ENCODE assay signal across 1 cellular context in the genomic region with DNA sequence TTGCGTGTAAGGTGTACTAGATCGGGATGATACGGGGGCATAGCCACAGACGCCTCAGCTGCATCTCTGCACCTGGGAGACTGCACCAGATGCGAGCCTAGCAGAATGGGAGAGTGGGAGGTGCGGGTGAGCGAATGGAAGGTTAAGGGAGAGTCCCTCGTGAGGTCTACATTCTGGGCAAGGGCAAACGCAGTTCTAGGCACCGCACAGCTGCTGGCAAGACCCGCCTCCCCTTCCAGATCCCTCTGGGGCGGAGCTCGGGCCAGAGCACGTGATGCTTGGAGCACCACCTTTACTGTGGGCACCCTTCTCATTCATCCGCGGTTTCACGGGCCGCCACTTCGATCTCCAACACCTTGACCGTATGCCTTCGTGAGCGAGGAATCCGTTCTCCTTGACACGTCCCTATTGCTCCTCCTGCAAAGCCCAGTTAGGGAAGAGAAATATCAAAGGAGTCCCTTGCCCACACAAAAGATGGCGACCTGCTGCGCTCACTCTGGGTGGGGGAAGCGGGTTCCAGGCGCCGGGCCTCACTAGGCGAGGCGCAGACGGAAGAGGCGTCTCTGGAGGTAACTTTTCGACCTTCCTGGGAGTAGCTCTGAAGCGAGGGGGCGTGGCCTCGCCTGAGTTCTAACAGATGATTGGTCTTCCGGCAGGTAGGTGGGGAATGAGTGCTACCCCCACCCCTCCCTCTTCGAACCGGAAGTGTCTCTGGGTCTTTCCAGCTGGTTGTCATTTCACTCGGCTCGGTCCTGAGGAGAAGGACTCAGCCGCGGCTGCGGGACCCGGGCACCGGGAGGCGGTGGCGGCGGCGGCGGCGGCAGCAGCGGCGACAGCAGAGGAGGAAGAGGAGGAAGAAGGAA.
TF ChIP-seq lines count a peak whose summit lies in the region.

A gene (plus strand): TSS at position 740 of the 863 bp plus-strand sequence. CDS start 1,385 bp downstream, outside the sequence.

TF ChIP-seq in K562, 482 proteins besides CTCF, POLR2A, EP300 and RAD21 (continued from another document and continues in another):
- TF ChIP-seq, protein P1, sequence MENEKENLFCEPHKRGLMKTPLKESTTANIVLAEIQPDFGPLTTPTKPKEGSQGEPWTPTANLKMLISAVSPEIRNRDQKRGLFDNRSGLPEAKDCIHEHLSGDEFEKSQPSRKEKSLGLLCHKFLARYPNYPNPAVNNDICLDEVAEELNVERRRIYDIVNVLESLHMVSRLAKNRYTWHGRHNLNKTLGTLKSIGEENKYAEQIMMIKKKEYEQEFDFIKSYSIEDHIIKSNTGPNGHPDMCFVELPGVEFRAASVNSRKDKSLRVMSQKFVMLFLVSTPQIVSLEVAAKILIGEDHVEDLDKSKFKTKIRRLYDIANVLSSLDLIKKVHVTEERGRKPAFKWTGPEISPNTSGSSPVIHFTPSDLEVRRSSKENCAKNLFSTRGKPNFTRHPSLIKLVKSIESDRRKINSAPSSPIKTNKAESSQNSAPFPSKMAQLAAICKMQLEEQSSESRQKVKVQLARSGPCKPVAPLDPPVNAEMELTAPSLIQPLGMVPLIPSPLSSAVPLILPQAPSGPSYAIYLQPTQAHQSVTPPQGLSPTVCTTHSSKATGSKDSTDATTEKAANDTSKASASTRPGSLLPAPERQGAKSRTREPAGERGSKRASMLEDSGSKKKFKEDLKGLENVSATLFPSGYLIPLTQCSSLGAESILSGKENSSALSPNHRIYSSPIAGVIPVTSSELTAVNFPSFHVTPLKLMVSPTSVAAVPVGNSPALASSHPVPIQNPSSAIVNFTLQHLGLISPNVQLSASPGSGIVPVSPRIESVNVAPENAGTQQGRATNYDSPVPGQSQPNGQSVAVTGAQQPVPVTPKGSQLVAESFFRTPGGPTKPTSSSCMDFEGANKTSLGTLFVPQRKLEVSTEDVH (IDR thresholded peaks at IDR 0.05; ENCODE audit: low read depth, partially characterized antibody) = peak; percentile 18
- TF ChIP-seq SMAD1 (IDR thresholded peaks at IDR 0.05; ENCODE audit: low read depth, low read length, partially characterized antibody) = no peak
- TF ChIP-seq, protein P2, sequence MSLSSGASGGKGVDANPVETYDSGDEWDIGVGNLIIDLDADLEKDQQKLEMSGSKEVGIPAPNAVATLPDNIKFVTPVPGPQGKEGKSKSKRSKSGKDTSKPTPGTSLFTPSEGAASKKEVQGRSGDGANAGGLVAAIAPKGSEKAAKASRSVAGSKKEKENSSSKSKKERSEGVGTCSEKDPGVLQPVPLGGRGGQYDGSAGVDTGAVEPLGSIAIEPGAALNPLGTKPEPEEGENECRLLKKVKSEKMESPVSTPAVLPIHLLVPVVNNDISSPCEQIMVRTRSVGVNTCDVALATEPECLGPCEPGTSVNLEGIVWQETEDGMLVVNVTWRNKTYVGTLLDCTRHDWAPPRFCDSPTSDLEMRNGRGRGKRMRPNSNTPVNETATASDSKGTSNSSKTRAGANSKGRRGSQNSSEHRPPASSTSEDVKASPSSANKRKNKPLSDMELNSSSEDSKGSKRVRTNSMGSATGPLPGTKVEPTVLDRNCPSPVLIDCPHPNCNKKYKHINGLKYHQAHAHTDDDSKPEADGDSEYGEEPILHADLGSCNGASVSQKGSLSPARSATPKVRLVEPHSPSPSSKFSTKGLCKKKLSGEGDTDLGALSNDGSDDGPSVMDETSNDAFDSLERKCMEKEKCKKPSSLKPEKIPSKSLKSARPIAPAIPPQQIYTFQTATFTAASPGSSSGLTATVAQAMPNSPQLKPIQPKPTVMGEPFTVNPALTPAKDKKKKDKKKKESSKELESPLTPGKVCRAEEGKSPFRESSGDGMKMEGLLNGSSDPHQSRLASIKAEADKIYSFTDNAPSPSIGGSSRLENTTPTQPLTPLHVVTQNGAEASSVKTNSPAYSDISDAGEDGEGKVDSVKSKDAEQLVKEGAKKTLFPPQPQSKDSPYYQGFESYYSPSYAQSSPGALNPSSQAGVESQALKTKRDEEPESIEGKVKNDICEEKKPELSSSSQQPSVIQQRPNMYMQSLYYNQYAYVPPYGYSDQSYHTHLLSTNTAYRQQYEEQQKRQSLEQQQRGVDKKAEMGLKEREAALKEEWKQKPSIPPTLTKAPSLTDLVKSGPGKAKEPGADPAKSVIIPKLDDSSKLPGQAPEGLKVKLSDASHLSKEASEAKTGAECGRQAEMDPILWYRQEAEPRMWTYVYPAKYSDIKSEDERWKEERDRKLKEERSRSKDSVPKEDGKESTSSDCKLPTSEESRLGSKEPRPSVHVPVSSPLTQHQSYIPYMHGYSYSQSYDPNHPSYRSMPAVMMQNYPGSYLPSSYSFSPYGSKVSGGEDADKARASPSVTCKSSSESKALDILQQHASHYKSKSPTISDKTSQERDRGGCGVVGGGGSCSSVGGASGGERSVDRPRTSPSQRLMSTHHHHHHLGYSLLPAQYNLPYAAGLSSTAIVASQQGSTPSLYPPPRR (CRISPR knock-in tag; IDR thresholded peaks at IDR 0.05; ENCODE audit: borderline replicate concordance) = no peak
- TF ChIP-seq HMGN3 (IDR thresholded peaks at IDR 0.05; ENCODE audit: borderline replicate concordance, extremely low read depth, insufficient read length, low read depth, low read length) = no peak
- no peak for TF ChIP-seq ZNF444 (CRISPR knock-in tag; IDR thresholded peaks at IDR 0.05)
- no peak for TF ChIP-seq PRMT5 (CRISPR knock-in tag; IDR thresholded peaks at IDR 0.05)
- peak; percentile 98 for TF ChIP-seq EP400 (IDR thresholded peaks at IDR 0.05)
- no peak for TF ChIP-seq PRPF4 (IDR thresholded peaks at IDR 0.05; ENCODE audit: insufficient read depth, low read depth, low read length, poor library complexity, severe bottlenecking)
- no peak for TF ChIP-seq ZC3H8 (IDR thresholded peaks at IDR 0.05)
- peak; percentile 76; the same call in 1 of the 2 replicates for TF ChIP-seq NCOA1 (IDR thresholded peaks at IDR 0.05; ENCODE audit: low read depth)
- peak; percentile 99 for TF ChIP-seq POLR2G (IDR thresholded peaks at IDR 0.05; ENCODE audit: low read depth, low read length)
- TF ChIP-seq, protein P3, sequence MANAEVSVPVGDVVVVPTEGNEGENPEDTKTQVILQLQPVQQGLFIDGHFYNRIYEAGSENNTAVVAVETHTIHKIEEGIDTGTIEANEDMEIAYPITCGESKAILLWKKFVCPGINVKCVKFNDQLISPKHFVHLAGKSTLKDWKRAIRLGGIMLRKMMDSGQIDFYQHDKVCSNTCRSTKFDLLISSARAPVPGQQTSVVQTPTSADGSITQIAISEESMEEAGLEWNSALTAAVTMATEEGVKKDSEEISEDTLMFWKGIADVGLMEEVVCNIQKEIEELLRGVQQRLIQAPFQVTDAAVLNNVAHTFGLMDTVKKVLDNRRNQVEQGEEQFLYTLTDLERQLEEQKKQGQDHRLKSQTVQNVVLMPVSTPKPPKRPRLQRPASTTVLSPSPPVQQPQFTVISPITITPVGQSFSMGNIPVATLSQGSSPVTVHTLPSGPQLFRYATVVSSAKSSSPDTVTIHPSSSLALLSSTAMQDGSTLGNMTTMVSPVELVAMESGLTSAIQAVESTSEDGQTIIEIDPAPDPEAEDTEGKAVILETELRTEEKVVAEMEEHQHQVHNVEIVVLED (CRISPR knock-in tag; IDR thresholded peaks at IDR 0.05) = no peak
- TF ChIP-seq ZNF239 (CRISPR knock-in tag; IDR thresholded peaks at IDR 0.05) = no peak
- no peak for TF ChIP-seq TCF7L2 (IDR thresholded peaks at IDR 0.05; ENCODE audit: low read depth, low read length)
- TF ChIP-seq KAT2B (IDR thresholded peaks at IDR 0.05; ENCODE audit: low read depth, low read length) = no peak
- TF ChIP-seq TEAD2 (tag; IDR thresholded peaks at IDR 0.05) = no peak
- TF ChIP-seq KAT7 (CRISPR knock-in tag; IDR thresholded peaks at IDR 0.05; ENCODE audit: borderline replicate concordance) = no peak
- TF ChIP-seq, protein P4, sequence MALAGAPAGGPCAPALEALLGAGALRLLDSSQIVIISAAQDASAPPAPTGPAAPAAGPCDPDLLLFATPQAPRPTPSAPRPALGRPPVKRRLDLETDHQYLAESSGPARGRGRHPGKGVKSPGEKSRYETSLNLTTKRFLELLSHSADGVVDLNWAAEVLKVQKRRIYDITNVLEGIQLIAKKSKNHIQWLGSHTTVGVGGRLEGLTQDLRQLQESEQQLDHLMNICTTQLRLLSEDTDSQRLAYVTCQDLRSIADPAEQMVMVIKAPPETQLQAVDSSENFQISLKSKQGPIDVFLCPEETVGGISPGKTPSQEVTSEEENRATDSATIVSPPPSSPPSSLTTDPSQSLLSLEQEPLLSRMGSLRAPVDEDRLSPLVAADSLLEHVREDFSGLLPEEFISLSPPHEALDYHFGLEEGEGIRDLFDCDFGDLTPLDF (CRISPR knock-in tag; IDR thresholded peaks at IDR 0.05) = no peak
- TF ChIP-seq MTA2 (IDR thresholded peaks at IDR 0.05; ENCODE audit: low read depth) = no peak
- no peak for TF ChIP-seq CHD1 (IDR thresholded peaks at IDR 0.05; ENCODE audit: low read length)
- TF ChIP-seq, protein P5, sequence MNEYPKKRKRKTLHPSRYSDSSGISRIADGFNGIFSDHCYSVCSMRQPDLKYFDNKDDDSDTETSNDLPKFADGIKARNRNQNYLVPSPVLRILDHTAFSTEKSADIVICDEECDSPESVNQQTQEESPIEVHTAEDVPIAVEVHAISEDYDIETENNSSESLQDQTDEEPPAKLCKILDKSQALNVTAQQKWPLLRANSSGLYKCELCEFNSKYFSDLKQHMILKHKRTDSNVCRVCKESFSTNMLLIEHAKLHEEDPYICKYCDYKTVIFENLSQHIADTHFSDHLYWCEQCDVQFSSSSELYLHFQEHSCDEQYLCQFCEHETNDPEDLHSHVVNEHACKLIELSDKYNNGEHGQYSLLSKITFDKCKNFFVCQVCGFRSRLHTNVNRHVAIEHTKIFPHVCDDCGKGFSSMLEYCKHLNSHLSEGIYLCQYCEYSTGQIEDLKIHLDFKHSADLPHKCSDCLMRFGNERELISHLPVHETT (CRISPR knock-in tag; conservative IDR thresholded peaks at IDR 0.05 in 1 of 2, IDR thresholded peaks at IDR 0.05 in 1 of 2) = peak in 1 of 2 experiments; percentile 76; a peak in 2 of 4 replicates
- no peak for TF ChIP-seq ZNF445 (CRISPR knock-in tag; IDR thresholded peaks at IDR 0.05; ENCODE audit: low read depth)
- TF ChIP-seq TAL1 (IDR thresholded peaks at IDR 0.05) = no peak
- TF ChIP-seq ZNF586 (CRISPR knock-in tag; conservative IDR thresholded peaks at IDR 0.05) = no peak
- TF ChIP-seq, protein P6, sequence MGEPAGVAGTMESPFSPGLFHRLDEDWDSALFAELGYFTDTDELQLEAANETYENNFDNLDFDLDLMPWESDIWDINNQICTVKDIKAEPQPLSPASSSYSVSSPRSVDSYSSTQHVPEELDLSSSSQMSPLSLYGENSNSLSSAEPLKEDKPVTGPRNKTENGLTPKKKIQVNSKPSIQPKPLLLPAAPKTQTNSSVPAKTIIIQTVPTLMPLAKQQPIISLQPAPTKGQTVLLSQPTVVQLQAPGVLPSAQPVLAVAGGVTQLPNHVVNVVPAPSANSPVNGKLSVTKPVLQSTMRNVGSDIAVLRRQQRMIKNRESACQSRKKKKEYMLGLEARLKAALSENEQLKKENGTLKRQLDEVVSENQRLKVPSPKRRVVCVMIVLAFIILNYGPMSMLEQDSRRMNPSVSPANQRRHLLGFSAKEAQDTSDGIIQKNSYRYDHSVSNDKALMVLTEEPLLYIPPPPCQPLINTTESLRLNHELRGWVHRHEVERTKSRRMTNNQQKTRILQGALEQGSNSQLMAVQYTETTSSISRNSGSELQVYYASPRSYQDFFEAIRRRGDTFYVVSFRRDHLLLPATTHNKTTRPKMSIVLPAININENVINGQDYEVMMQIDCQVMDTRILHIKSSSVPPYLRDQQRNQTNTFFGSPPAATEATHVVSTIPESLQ (CRISPR knock-in tag; IDR thresholded peaks at IDR 0.05) = 0 out of 2 replicates have a peak, but pooled peaks have one; percentile 56
- TF ChIP-seq ZNF274 (IDR thresholded peaks at IDR 0.05; ENCODE audit: borderline replicate concordance, low read depth, low read length) = no peak
- TF ChIP-seq ILF3 (IDR thresholded peaks at IDR 0.05; ENCODE audit: borderline replicate concordance) = no peak
- TF ChIP-seq HIVEP1 (CRISPR knock-in tag; IDR thresholded peaks at IDR 0.05) = no peak
- TF ChIP-seq PHF21A (IDR thresholded peaks at IDR 0.05; ENCODE audit: borderline replicate concordance, low read depth) = no peak
- TF ChIP-seq NRF1 (conservative IDR thresholded peaks at IDR 0.05 in 1 of 2, IDR thresholded peaks at IDR 0.05 in 1 of 2) = peak; percentile 77 to 81
- peak; percentile 100 for TF ChIP-seq SP1 (CRISPR knock-in tag; IDR thresholded peaks at IDR 0.05)
- TF ChIP-seq COPS2 (conservative IDR thresholded peaks at IDR 0.05) = no peak
- no peak for TF ChIP-seq MECOM (CRISPR knock-in tag; IDR thresholded peaks at IDR 0.05)
- peak; percentile 93 for TF ChIP-seq POLR2B (IDR thresholded peaks at IDR 0.05; ENCODE audit: low read depth, partially characterized antibody)
- TF ChIP-seq, protein P7, sequence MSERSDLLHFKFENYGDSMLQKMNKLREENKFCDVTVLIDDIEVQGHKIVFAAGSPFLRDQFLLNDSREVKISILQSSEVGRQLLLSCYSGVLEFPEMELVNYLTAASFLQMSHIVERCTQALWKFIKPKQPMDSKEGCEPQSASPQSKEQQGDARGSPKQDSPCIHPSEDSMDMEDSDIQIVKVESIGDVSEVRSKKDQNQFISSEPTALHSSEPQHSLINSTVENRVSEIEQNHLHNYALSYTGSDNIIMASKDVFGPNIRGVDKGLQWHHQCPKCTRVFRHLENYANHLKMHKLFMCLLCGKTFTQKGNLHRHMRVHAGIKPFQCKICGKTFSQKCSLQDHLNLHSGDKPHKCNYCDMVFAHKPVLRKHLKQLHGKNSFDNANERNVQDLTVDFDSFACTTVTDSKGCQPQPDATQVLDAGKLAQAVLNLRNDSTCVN (CRISPR knock-in tag; IDR thresholded peaks at IDR 0.05) = no peak
- TF ChIP-seq, protein P8, sequence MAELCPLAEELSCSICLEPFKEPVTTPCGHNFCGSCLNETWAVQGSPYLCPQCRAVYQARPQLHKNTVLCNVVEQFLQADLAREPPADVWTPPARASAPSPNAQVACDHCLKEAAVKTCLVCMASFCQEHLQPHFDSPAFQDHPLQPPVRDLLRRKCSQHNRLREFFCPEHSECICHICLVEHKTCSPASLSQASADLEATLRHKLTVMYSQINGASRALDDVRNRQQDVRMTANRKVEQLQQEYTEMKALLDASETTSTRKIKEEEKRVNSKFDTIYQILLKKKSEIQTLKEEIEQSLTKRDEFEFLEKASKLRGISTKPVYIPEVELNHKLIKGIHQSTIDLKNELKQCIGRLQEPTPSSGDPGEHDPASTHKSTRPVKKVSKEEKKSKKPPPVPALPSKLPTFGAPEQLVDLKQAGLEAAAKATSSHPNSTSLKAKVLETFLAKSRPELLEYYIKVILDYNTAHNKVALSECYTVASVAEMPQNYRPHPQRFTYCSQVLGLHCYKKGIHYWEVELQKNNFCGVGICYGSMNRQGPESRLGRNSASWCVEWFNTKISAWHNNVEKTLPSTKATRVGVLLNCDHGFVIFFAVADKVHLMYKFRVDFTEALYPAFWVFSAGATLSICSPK (IDR thresholded peaks at IDR 0.05; ENCODE audit: borderline replicate concordance) = no peak
- no peak for TF ChIP-seq MAFF (IDR thresholded peaks at IDR 0.05; ENCODE audit: low read length)
